Comparison of ENCODE assay signal across 23 cellular contexts in genomic region chr5:58499231-58499630, GRCh38. TPM values are rescaled to one million over a fixed set of nuclear protein-coding genes. Genes with fewer than 3 reads are reported as not detected.
"Had no signal": no experiment of that assay in that cellular context is flagged by ENCODE, and none has a peak within 500 bp of the region (broad histone marks: within the 10 kb centered on the region; RNA-seq: fewer than 3 reads in every experiment).

No MANE protein-coding gene starts in this region.

- H3K9me3 Mint-ChIP-seq: activated CD4-positive, alpha-beta memory T cell treated with anti-CD3 and anti-CD28 coated beads, Interleukin-2, amount 10 ng/mL, durations not matched to agents 7 days and 5 days; activated CD4-positive, alpha-beta T cell treated with anti-CD3 and anti-CD28 coated beads, Interleukin-2, amount 10 ng/mL, durations not matched to agents 24 days and 14 days; activated naive CD4-positive, alpha-beta T cell treated with anti-CD3 and anti-CD28 coated beads for 36 hours; activated naive CD8-positive, alpha-beta T cell treated with anti-CD3 and anti-CD28 coated beads, Interleukin-2, amount 10 ng/mL, durations not matched to agents 7 days and 5 days; activated T-cell treated with anti-CD3 and anti-CD28 coated beads, Interleukin-2, amount 50 U/mL, for 72 hours; neural crest cell; stimulated activated effector memory CD8-positive, alpha-beta T cell treated with anti-CD3 and anti-CD28 coated beads, Interleukin-12 subunit alpha, Interleukin-12 subunit beta, amount 100 ng/mL, for 72 hours had no signal

- ATAC-seq: activated CD4-positive, CD25-positive, alpha-beta regulatory T cell treated with anti-CD3 and anti-CD28 coated beads, Interleukin-2, amount 50 U/mL, for 24 hours; activated T-cell treated with anti-CD3 and anti-CD28 coated beads, Interleukin-2, amount 50 U/mL, for 72 hours; heart right ventricle; left colon; naive thymus-derived CD4-positive, alpha-beta T cell; stimulated activated effector memory CD8-positive, alpha-beta T cell treated with anti-CD3 and anti-CD28 coated beads, Interleukin-12 subunit alpha, Interleukin-12 subunit beta, amount 100 ng/mL, for 72 hours had no signal

- H3K4me1 ChIP-seq: right lobe of liver, transverse colon had no signal

- H3K27ac Mint-ChIP-seq: activated CD4-positive, alpha-beta memory T cell treated with anti-CD3 and anti-CD28 coated beads, Interleukin-2, amount 10 ng/mL, durations not matched to agents 7 days and 5 days; activated CD4-positive, alpha-beta T cell treated with anti-CD3 and anti-CD28 coated beads, Interleukin-2, amount 10 ng/mL, durations not matched to agents 24 days and 14 days; activated naive CD8-positive, alpha-beta T cell treated with anti-CD3 and anti-CD28 coated beads, Interleukin-2, amount 10 ng/mL, durations not matched to agents 7 days and 5 days; activated T-cell treated with anti-CD3 and anti-CD28 coated beads, Interleukin-2, amount 50 U/mL, for 72 hours; stimulated activated effector memory CD8-positive, alpha-beta T cell treated with anti-CD3 and anti-CD28 coated beads, Interleukin-12 subunit alpha, Interleukin-12 subunit beta, amount 100 ng/mL, for 72 hours had no signal

- H3K36me3 ChIP-seq: heart right ventricle, right lobe of liver, transverse colon had no signal

- DNase-seq: activated CD4-positive, alpha-beta memory T cell treated with anti-CD3 and anti-CD28 coated beads, Interleukin-2, amount 10 ng/mL, durations not matched to agents 7 days and 5 days; activated CD4-positive, alpha-beta T cell treated with anti-CD3 and anti-CD28 coated beads, Interleukin-2, amount 10 ng/mL, durations not matched to agents 24 days and 14 days; activated effector memory CD4-positive, alpha-beta T cell treated with Interleukin-2 at 50 U/mL for 16 hours; activated naive CD4-positive, alpha-beta T cell treated with anti-CD3 and anti-CD28 coated beads for 36 hours; activated naive CD8-positive, alpha-beta T cell treated with anti-CD3 and anti-CD28 coated beads, Interleukin-2, amount 10 ng/mL, durations not matched to agents 7 days and 5 days; activated T-cell treated with anti-CD3 and anti-CD28 coated beads, Interleukin-2, amount 50 U/mL, for 72 hours; cortex of kidney; heart right ventricle; left colon; posterior cingulate gyrus; right lobe of liver; stimulated activated CD4-positive, alpha-beta T cell treated with anti-CD3 and anti-CD28 coated beads, Interleukin-2, amount 100 ng/mL, for 24 hours; T1000; transverse colon had no signal

- H3K27me3 ChIP-seq: right lobe of liver, transverse colon had no signal

- H3K4me1 Mint-ChIP-seq: activated naive CD8-positive, alpha-beta T cell treated with anti-CD3 and anti-CD28 coated beads, Interleukin-2, amount 10 ng/mL, durations not matched to agents 7 days and 5 days; neural crest cell; stimulated activated effector memory CD8-positive, alpha-beta T cell treated with anti-CD3 and anti-CD28 coated beads, Interleukin-12 subunit alpha, Interleukin-12 subunit beta, amount 100 ng/mL, for 72 hours had no signal

- H3K4me3 Mint-ChIP-seq: activated CD4-positive, alpha-beta memory T cell treated with anti-CD3 and anti-CD28 coated beads, Interleukin-2, amount 10 ng/mL, durations not matched to agents 7 days and 5 days; activated naive CD4-positive, alpha-beta T cell treated with anti-CD3 and anti-CD28 coated beads for 36 hours; activated naive CD8-positive, alpha-beta T cell treated with anti-CD3 and anti-CD28 coated beads, Interleukin-2, amount 10 ng/mL, durations not matched to agents 7 days and 5 days; activated T-cell treated with anti-CD3 and anti-CD28 coated beads, Interleukin-2, amount 50 U/mL, for 72 hours; neural crest cell; stimulated activated effector memory CD8-positive, alpha-beta T cell treated with anti-CD3 and anti-CD28 coated beads, Interleukin-12 subunit alpha, Interleukin-12 subunit beta, amount 100 ng/mL, for 72 hours had no signal

- H3K27ac ChIP-seq: right lobe of liver, skin epidermis, transverse colon had no signal

- H3K4me3 ChIP-seq: heart right ventricle, right lobe of liver, skin epidermis, transverse colon had no signal

- H3K9me3 ChIP-seq: heart right ventricle, right lobe of liver, transverse colon had no signal

RNA-seq across cellular contexts. Expression of gene GAPT, which starts 8.0 kb away (rescaled TPM):
- total RNA-seq: activated CD4-positive, alpha-beta memory T cell treated with anti-CD3 and anti-CD28 coated beads, Interleukin-2, amount 10 ng/mL, durations not matched to agents 7 days and 5 days; activated CD4-positive, alpha-beta T cell treated with anti-CD3 and anti-CD28 coated beads, Interleukin-2, amount 10 ng/mL, durations not matched to agents 24 days and 14 days; activated naive CD4-positive, alpha-beta T cell treated with anti-CD3 and anti-CD28 coated beads for 36 hours; activated T-cell treated with anti-CD3 and anti-CD28 coated beads, Interleukin-2, amount 50 U/mL, for 72 hours; cerebellum; epithelial cell of proximal tubule; fibroblast of villous mesenchyme; neural crest cell had no signal
- polyA plus RNA-seq: keratinocyte had no signal
